Comparison of ENCODE assay signal across 1 cellular context in the genomic region with DNA sequence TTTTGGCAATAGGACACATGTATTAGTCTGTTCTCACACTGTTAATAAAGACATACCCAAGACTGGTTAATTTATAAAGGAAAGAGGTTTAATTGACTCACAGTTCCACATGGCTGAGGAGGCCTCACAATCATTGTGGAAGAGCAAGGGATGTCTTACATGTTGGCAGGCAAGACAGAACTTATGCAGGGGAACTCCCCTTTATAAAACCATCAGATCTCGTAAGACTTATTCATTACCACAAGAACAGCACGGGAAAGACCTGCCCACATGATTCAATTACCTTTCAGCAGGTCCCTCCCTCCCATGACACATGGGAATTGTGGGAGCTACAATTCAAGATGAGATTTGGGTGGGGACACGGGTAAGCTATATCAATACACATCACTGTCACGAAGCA. TPM values are rescaled to one million over a fixed set of nuclear protein-coding genes. Genes with fewer than 3 reads are reported as not detected.
"Had no signal": no experiment of that assay in that cellular context is flagged by ENCODE, and none has a peak within 500 bp of the region (broad histone marks: within the 10 kb centered on the region; RNA-seq: fewer than 3 reads in every experiment).

No MANE protein-coding gene starts in this region.

RNA-seq across cellular contexts. Expression of a gene that starts 15.9 kb away (rescaled TPM):
- total RNA-seq: T-helper 1 cell treated with Interleukin-12 subunit alpha and Interleukin-12 subunit beta and Interleukin-4 antibody, amounts not matched to agents 30 ng/mL and 1 ng/mL, for 36 hours had no signal
